ENCODE assay signal across 8 cellular contexts in the genomic region with DNA sequence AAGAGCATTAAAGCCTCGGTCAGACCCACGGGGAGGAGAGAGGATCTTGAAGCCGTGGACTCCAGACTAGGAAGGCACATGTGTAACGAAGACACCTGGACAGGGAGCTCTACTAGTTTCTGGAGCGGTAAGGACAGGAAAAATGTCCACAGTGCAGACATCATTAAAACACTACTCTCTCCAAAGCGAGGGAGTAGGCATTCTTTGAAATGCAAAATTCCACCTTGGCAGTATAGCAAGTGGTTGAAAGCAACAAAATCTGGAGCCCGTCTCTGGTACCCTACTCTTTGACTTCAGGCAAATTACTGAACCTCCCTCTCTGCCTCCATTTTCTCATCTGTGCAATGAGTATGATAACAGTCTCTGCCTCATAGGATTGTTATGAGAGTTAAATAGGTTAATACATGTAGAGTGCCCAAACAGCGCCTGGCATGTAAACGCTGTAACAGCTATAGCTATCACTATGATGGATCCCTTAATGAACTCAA.
DNase-seq lines count a peak whose midpoint lies in the region; ATAC-seq and TF ChIP-seq lines count a peak whose summit lies in the region.

No MANE protein-coding gene starts in this region.

- H3K4me3 ChIP-seq in coronary artery, result peak overlapping the region; percentile 67
- peak overlapping the region; percentile 45 to 56 for H3K4me3 ChIP-seq in muscle layer of duodenum (ENCODE audit: low read depth in 1 of 2, low read length in 2 of 2)

- H3K9me3 ChIP-seq in muscle layer of duodenum (ENCODE audit: control insufficient read depth in 1 of 2, low read length in 2 of 2), result no peaks in the 10 kb centered on the region

- no peaks in the 10 kb centered on the region for H3K36me3 ChIP-seq in muscle layer of duodenum (ENCODE audit: control insufficient read depth in 1 of 2, insufficient read depth in 2 of 2, low read length in 2 of 2)

- H3K27me3 Mint-ChIP-seq in stimulated activated naive CD8-positive, alpha-beta T cell treated with anti-CD3 and anti-CD28 coated beads, Interleukin-15, Interleukin-2, amounts not matched to agents 100 ng/mL and 50 ng/mL, for 24 hours, result peaks cover 4% of the 10 kb centered on the region

- no peaks in the 10 kb centered on the region for H3K9me3 Mint-ChIP-seq in stimulated activated naive CD8-positive, alpha-beta T cell treated with anti-CD3 and anti-CD28 coated beads, Interleukin-15, Interleukin-2, amounts not matched to agents 100 ng/mL and 50 ng/mL, for 24 hours

- H3K27ac Mint-ChIP-seq in stimulated activated naive CD8-positive, alpha-beta T cell treated with anti-CD3 and anti-CD28 coated beads, Interleukin-15, Interleukin-2, amounts not matched to agents 100 ng/mL and 50 ng/mL, for 24 hours, result no peak overlapping the region

- H3K4me1 Mint-ChIP-seq in stimulated activated naive CD8-positive, alpha-beta T cell treated with anti-CD3 and anti-CD28 coated beads, Interleukin-15, Interleukin-2, amounts not matched to agents 100 ng/mL and 50 ng/mL, for 24 hours (ENCODE audit: low read depth), result peaks cover 22% of the 10 kb centered on the region

- no peak for TF ChIP-seq CTCF in coronary artery (IDR thresholded peaks at IDR 0.05)

- peak overlapping the region; percentile 80 for H3K4me3 Mint-ChIP-seq in stimulated activated naive CD8-positive, alpha-beta T cell treated with anti-CD3 and anti-CD28 coated beads, Interleukin-15, Interleukin-2, amounts not matched to agents 100 ng/mL and 50 ng/mL, for 24 hours

- H3K36me3 Mint-ChIP-seq in stimulated activated naive CD8-positive, alpha-beta T cell treated with anti-CD3 and anti-CD28 coated beads, Interleukin-15, Interleukin-2, amounts not matched to agents 100 ng/mL and 50 ng/mL, for 24 hours (ENCODE audit: low read depth), result no peaks in the 10 kb centered on the region

- peaks cover 0 to 10% of the 10 kb centered on the region in 2 donors for H3K4me1 ChIP-seq in muscle layer of duodenum (ENCODE audit: control insufficient read depth in 1 of 2, insufficient read depth in 2 of 2, low read length in 2 of 2)

- peaks cover 5% of the 10 kb centered on the region for H3K27me3 ChIP-seq in muscle layer of duodenum (ENCODE audit: low read depth, low read length)

- H3K27ac ChIP-seq in coronary artery, result no peak overlapping the region
- no peak overlapping the region for H3K27ac ChIP-seq in muscle layer of duodenum (ENCODE audit: low read length)

- ATAC-seq in stimulated activated naive CD8-positive, alpha-beta T cell treated with anti-CD3 and anti-CD28 coated beads, Interleukin-15, Interleukin-2, amounts not matched to agents 100 U/mL and 50 U/mL, for 24 hours, result no peak
- ATAC-seq in HG03342 (IDR thresholded peaks at IDR 0.05; ENCODE audit: unreplicated experiment), result no peak

- no peak for DNase-seq in stimulated activated naive CD8-positive, alpha-beta T cell treated with anti-CD3 and anti-CD28 coated beads, Interleukin-15, Interleukin-2, amounts not matched to agents 100 U/mL and 50 U/mL, for 24 hours
- DNase-seq in coronary artery (ENCODE audit: low spot score) (no peak), T1000 (lab: John Stamatoyannopoulos, UW) (no peak), DMS153 (lab: John Stamatoyannopoulos, UW) (no peak), SKM-1 (lab: John Stamatoyannopoulos, UW; ENCODE audit: unreplicated experiment) (no peak)
